ENCODE assay signal across 9 cellular contexts in genomic region chr13:99434258-99434788, GRCh38.
DNase-seq lines count a peak whose midpoint lies in the region; ATAC-seq and TF ChIP-seq lines count a peak whose summit lies in the region.
"Had no signal": no experiment of that assay in that cellular context is flagged by ENCODE, and none has a peak within 500 bp of the region (broad histone marks: within the 10 kb centered on the region; RNA-seq: fewer than 3 reads in every experiment).

No MANE protein-coding gene starts in this region.

- BruUV-seq in A673 (replicated peaks; lab: Mats Ljungman, UMichigan), result no TSS peak

- no peaks in the 10 kb centered on the region for H3K36me3 ChIP-seq in mucosa of descending colon (ENCODE audit: low read depth)
- no peaks in the 10 kb centered on the region for H3K36me3 ChIP-seq in A673 (ENCODE audit: insufficient read depth, low read length, poor library complexity, severe bottlenecking)

- intact Hi-C loops in mucosa of descending colon (cut with DNase I, micrococcal nuclease), result loop anchor here in 1 of 2 donors (10.0 kb wide), 1 partner anchor 160 kb away; no protein-coding TSS in a partner anchor
- intact Hi-C loops in A673 (cut with micrococcal nuclease; ENCODE audit: unreplicated experiment), result no loop called here

- CTCF ChIA-PET in A673 (lab: Charles Lee), result no interaction called here

- H3K36me3 Mint-ChIP-seq in stimulated activated naive CD8-positive, alpha-beta T cell treated with anti-CD3 and anti-CD28 coated beads, Interleukin-15, Interleukin-2, amounts not matched to agents 100 ng/mL and 50 ng/mL, for 24 hours (ENCODE audit: low read depth), result peaks cover 9% of the 10 kb centered on the region

- H3K27me3 Mint-ChIP-seq in stimulated activated naive CD8-positive, alpha-beta T cell treated with anti-CD3 and anti-CD28 coated beads, Interleukin-15, Interleukin-2, amounts not matched to agents 100 ng/mL and 50 ng/mL, for 24 hours, result peaks cover 5% of the 10 kb centered on the region

- H3K9me3 ChIP-seq in mucosa of descending colon (no peaks in the 10 kb centered on the region), A673 (ENCODE audit: low read depth, low read length, poor library complexity, severe bottlenecking) (no peaks in the 10 kb centered on the region)

- H3K27ac Mint-ChIP-seq in stimulated activated naive CD8-positive, alpha-beta T cell treated with anti-CD3 and anti-CD28 coated beads, Interleukin-15, Interleukin-2, amounts not matched to agents 100 ng/mL and 50 ng/mL, for 24 hours, result peak overlapping the region; percentile 98

- no peaks in the 10 kb centered on the region for H3K9me3 Mint-ChIP-seq in stimulated activated naive CD8-positive, alpha-beta T cell treated with anti-CD3 and anti-CD28 coated beads, Interleukin-15, Interleukin-2, amounts not matched to agents 100 ng/mL and 50 ng/mL, for 24 hours

- peak overlapping the region; percentile 80 for H3K4me3 Mint-ChIP-seq in stimulated activated naive CD8-positive, alpha-beta T cell treated with anti-CD3 and anti-CD28 coated beads, Interleukin-15, Interleukin-2, amounts not matched to agents 100 ng/mL and 50 ng/mL, for 24 hours

- DNase-seq in NAMALWA (ENCODE audit: low spot score) (peak; percentile 40), activated T-cell treated with anti-CD3 and anti-CD28 coated beads for 48 hours (ENCODE audit: low read depth) (peak; percentile 76), mucosa of descending colon (peak in 2 of 3 donors; percentile 35 to 39), medulla oblongata (ENCODE audit: extremely low spot score) (no peak), A673 (ENCODE audit: low spot score) (no peak), ureter (ENCODE audit: low spot score) (no peak)

- H3K4me1 ChIP-seq in mucosa of descending colon (ENCODE audit: low read depth) (no peaks in the 10 kb centered on the region), A673 (ENCODE audit: insufficient read depth, low read length, poor library complexity, severe bottlenecking) (no peaks in the 10 kb centered on the region)

- POLR2A ChIA-PET in A673 (lab: Charles Lee; ENCODE audit: low non-redundant PET), result no interaction called here

- no peaks in the 10 kb centered on the region for H3K27me3 ChIP-seq in A673 (replicated peaks; ENCODE audit: insufficient read depth, low read depth, low read length, poor library complexity)

- no peak for TF ChIP-seq CTCF in mucosa of descending colon (IDR thresholded peaks at IDR 0.05)
- TF ChIP-seq CTCF in A673 (conservative IDR thresholded peaks at IDR 0.05; ENCODE audit: low read depth, low read length), result no peak

- no peak overlapping the region for H3K27ac ChIP-seq in A673 (ENCODE audit: low read depth, low read length, poor library complexity, severe bottlenecking)
- H3K27ac ChIP-seq: KMS-11 had no signal

- peak; percentile 40 for ATAC-seq in mucosa of descending colon
- no peak for ATAC-seq in HG02973 (IDR thresholded peaks at IDR 0.05; ENCODE audit: unreplicated experiment)

- peaks cover 88% of the 10 kb centered on the region for H3K4me1 Mint-ChIP-seq in stimulated activated naive CD8-positive, alpha-beta T cell treated with anti-CD3 and anti-CD28 coated beads, Interleukin-15, Interleukin-2, amounts not matched to agents 100 ng/mL and 50 ng/mL, for 24 hours (ENCODE audit: low read depth)

- H3K4me3 ChIP-seq in mucosa of descending colon, result no peak overlapping the region
- no peak overlapping the region for H3K4me3 ChIP-seq in A673 (ENCODE audit: low read depth, low read length, poor library complexity, severe bottlenecking)

Comparison
In these comparisons a context has a peak if more than half of its experiments do, and no peak if none do; other contexts are left out.
1. DNase-seq: peak in NAMALWA (single experiment), activated T-cell treated with anti-CD3 and anti-CD28 coated beads for 48 hours (single experiment) and mucosa of descending colon (2 of 3); none in medulla oblongata (single experiment), A673 (single experiment) and ureter (single experiment).